Comparison of ENCODE assay signal across 1 cellular context in genomic region chr4:147488551-147488950, GRCh38.
TF ChIP-seq lines count a peak whose summit lies in the region.

No MANE protein-coding gene starts in this region.

TF ChIP-seq in HepG2, 621 proteins besides CTCF, POLR2A, EP300 and RAD21 (continued from another document):
- TF ChIP-seq ZNF383 (CRISPR knock-in tag; IDR thresholded peaks at IDR 0.05; ENCODE audit: borderline replicate concordance) (no peak), RORA (CRISPR knock-in tag; IDR thresholded peaks at IDR 0.05) (no peak), ZNF607 (CRISPR knock-in tag; IDR thresholded peaks at IDR 0.05; ENCODE audit: borderline replicate concordance) (no peak), ATF7 (IDR thresholded peaks at IDR 0.05) (no peak), ATF7 (CRISPR knock-in tag; IDR thresholded peaks at IDR 0.05) (no peak), ZNF703 (CRISPR knock-in tag; IDR thresholded peaks at IDR 0.05; ENCODE audit: borderline replicate concordance) (no peak), ZNF747 (CRISPR knock-in tag; IDR thresholded peaks at IDR 0.05; ENCODE audit: borderline replicate concordance) (no peak), BRD4 (CRISPR knock-in tag; IDR thresholded peaks at IDR 0.05) (no peak), ZNF589 (CRISPR knock-in tag; conservative IDR thresholded peaks at IDR 0.05) (no peak), MLX (CRISPR knock-in tag; IDR thresholded peaks at IDR 0.05) (no peak)
